Comparison of ENCODE assay signal across 8 cellular contexts in genomic region chr10:88565072-88565471, GRCh38. TPM values are rescaled to one million over a fixed set of nuclear protein-coding genes. Genes with fewer than 3 reads are reported as not detected.
DNase-seq lines count a peak whose midpoint lies in the region; ATAC-seq and TF ChIP-seq lines count a peak whose summit lies in the region.

No MANE protein-coding gene starts in this region.

- no peaks in the 10 kb centered on the region for H3K9me3 Mint-ChIP-seq in activated T-cell treated with anti-CD3 and anti-CD28 coated beads, Interleukin-2, amount 50 U/mL, for 24 hours
- H3K9me3 Mint-ChIP-seq in activated CD4-positive, alpha-beta memory T cell treated with anti-CD3 and anti-CD28 coated beads, Interleukin-2, amount 10 ng/mL, durations not matched to agents 7 days and 5 days: no peaks in the 10 kb centered on the region

- H3K36me3 Mint-ChIP-seq in activated T-cell treated with anti-CD3 and anti-CD28 coated beads, Interleukin-2, amount 50 U/mL, for 24 hours (ENCODE audit: low read depth): no peaks in the 10 kb centered on the region
- H3K36me3 Mint-ChIP-seq in activated CD4-positive, alpha-beta memory T cell treated with anti-CD3 and anti-CD28 coated beads, Interleukin-2, amount 10 ng/mL, durations not matched to agents 7 days and 5 days (ENCODE audit: low read depth): no peaks in the 10 kb centered on the region

- H3K4me1 Mint-ChIP-seq in activated T-cell treated with anti-CD3 and anti-CD28 coated beads, Interleukin-2, amount 50 U/mL, for 24 hours (ENCODE audit: low read depth): peaks cover 2% of the 10 kb centered on the region
- H3K4me1 Mint-ChIP-seq in activated CD4-positive, alpha-beta memory T cell treated with anti-CD3 and anti-CD28 coated beads, Interleukin-2, amount 10 ng/mL, durations not matched to agents 7 days and 5 days: no peaks in the 10 kb centered on the region

- H3K27me3 ChIP-seq in Karpas-422 (ENCODE audit: low read length) (no peaks in the 10 kb centered on the region), adipocyte (replicated peaks; ENCODE audit: control insufficient read depth, insufficient read depth, low read length) (no peaks in the 10 kb centered on the region), right lobe of liver (no peaks in the 10 kb centered on the region)

- DNase-seq in G401 (ENCODE audit: low spot score) (peak; percentile 47), Karpas-422 (peak; percentile 51), adipocyte (ENCODE audit: low read depth) (peak; percentile 79), right lobe of liver (no peak)
- no peak for DNase-seq in activated T-cell treated with anti-CD3 and anti-CD28 coated beads, Interleukin-2, amount 50 U/mL, for 24 hours
- no peak for DNase-seq in activated CD4-positive, alpha-beta memory T cell treated with anti-CD3 and anti-CD28 coated beads, Interleukin-2, amount 10 ng/mL, durations not matched to agents 7 days and 5 days

- intact Hi-C loops in right lobe of liver (cut with DNase I): no loop called here

- no peaks in the 10 kb centered on the region for H3K79me2 ChIP-seq in Karpas-422 (ENCODE audit: low read length)

- H3K4me3 ChIP-seq in Karpas-422 (ENCODE audit: low read length): no peak overlapping the region
- H3K4me3 ChIP-seq in adipocyte (ENCODE audit: low read length): no peak overlapping the region
- no peak overlapping the region for H3K4me3 ChIP-seq in right lobe of liver

- peak; percentile 37 to 53 (median 47) for TF ChIP-seq CTCF in right lobe of liver (IDR thresholded peaks at IDR 0.05)

- H3K27me3 Mint-ChIP-seq in activated T-cell treated with anti-CD3 and anti-CD28 coated beads, Interleukin-2, amount 50 U/mL, for 24 hours: peaks cover 2% of the 10 kb centered on the region
- H3K27me3 Mint-ChIP-seq in activated CD4-positive, alpha-beta memory T cell treated with anti-CD3 and anti-CD28 coated beads, Interleukin-2, amount 10 ng/mL, durations not matched to agents 7 days and 5 days: peaks cover 7% of the 10 kb centered on the region

- no peak overlapping the region for H3K27ac ChIP-seq in Karpas-422 (ENCODE audit: low read length)
- H3K27ac ChIP-seq in right lobe of liver: no peak overlapping the region

- H3K36me3 ChIP-seq in Karpas-422 (ENCODE audit: insufficient read depth, low read length) (no peaks in the 10 kb centered on the region), adipocyte (ENCODE audit: control insufficient read depth, insufficient read depth, low read length, severe bottlenecking) (no peaks in the 10 kb centered on the region), right lobe of liver (no peaks in the 10 kb centered on the region)

- no peak overlapping the region for H3K27ac Mint-ChIP-seq in activated T-cell treated with anti-CD3 and anti-CD28 coated beads, Interleukin-2, amount 50 U/mL, for 24 hours
- no peak overlapping the region for H3K27ac Mint-ChIP-seq in activated CD4-positive, alpha-beta memory T cell treated with anti-CD3 and anti-CD28 coated beads, Interleukin-2, amount 10 ng/mL, durations not matched to agents 7 days and 5 days

- no peak for TF ChIP-seq POLR2A in right lobe of liver (IDR thresholded peaks at IDR 0.05)

- no peak overlapping the region for H2AFZ ChIP-seq in Karpas-422 (ENCODE audit: low read length)

- CTCF ChIA-PET in activated CD4-positive, alpha-beta memory T cell treated with anti-CD3 and anti-CD28 coated beads, Interleukin-2, amount 10 ng/mL, durations not matched to agents 7 days and 5 days (lab: Charles Lee): interaction anchor here (0.6 to 6.4 kb wide), 8 partner anchors 11 to 702 kb away, joined by 3 to 41 read pairs (median 3); partner anchors contain the start of genes KLLN, PTEN and RNLS

- H3K9ac ChIP-seq in Karpas-422 (ENCODE audit: low read length): no peak overlapping the region
- peak overlapping the region; percentile 41 for H3K9ac ChIP-seq in adipocyte (ENCODE audit: low read length)

- ATAC-seq in right lobe of liver (peak; percentile 61 to 72 (median 72)), GM21717 (IDR thresholded peaks at IDR 0.05; ENCODE audit: unreplicated experiment) (no peak), GM18519 (IDR thresholded peaks at IDR 0.05; ENCODE audit: low FRiP score, unreplicated experiment) (no peak)

- H4K20me1 ChIP-seq in Karpas-422 (ENCODE audit: insufficient read depth, low read depth, low read length): no peaks in the 10 kb centered on the region

- H3K9me3 ChIP-seq in Karpas-422 (ENCODE audit: low read length): no peaks in the 10 kb centered on the region
- no peaks in the 10 kb centered on the region for H3K9me3 ChIP-seq in adipocyte (ENCODE audit: control insufficient read depth, low read length)
- H3K9me3 ChIP-seq in right lobe of liver: no peaks in the 10 kb centered on the region

- no peak overlapping the region for H3K4me3 Mint-ChIP-seq in activated T-cell treated with anti-CD3 and anti-CD28 coated beads, Interleukin-2, amount 50 U/mL, for 24 hours
- no peak overlapping the region for H3K4me3 Mint-ChIP-seq in activated CD4-positive, alpha-beta memory T cell treated with anti-CD3 and anti-CD28 coated beads, Interleukin-2, amount 10 ng/mL, durations not matched to agents 7 days and 5 days

- H3K4me2 ChIP-seq in Karpas-422 (ENCODE audit: low read depth, low read length, poor library complexity, severe bottlenecking): no peak overlapping the region

- POLR2A ChIA-PET in activated CD4-positive, alpha-beta memory T cell treated with anti-CD3 and anti-CD28 coated beads, Interleukin-2, amount 10 ng/mL, durations not matched to agents 7 days and 5 days (lab: Charles Lee): no interaction called here

- WGBS in right lobe of liver (ENCODE audit: insufficient coverage, low coverage, low lambda C conversion rate, missing lambda C conversion rate): 0% methylated on average over 1 of the region's 1 CpG

- H3K4me1 ChIP-seq in Karpas-422 (ENCODE audit: low read length): no peaks in the 10 kb centered on the region
- H3K4me1 ChIP-seq in adipocyte (ENCODE audit: control insufficient read depth, insufficient read depth, low read length): no peaks in the 10 kb centered on the region
- H3K4me1 ChIP-seq in right lobe of liver: no peaks in the 10 kb centered on the region

- no peaks in the 10 kb centered on the region for H3K9me2 ChIP-seq in Karpas-422 (replicated peaks; ENCODE audit: insufficient read depth, low read length)

- in situ Hi-C loops in G401 (cut with HindIII; ENCODE audit: low sequenced_read_pairs): no loop called here

RNA-seq across cellular contexts. Expression of gene RNLS, which starts 18.0 kb away (rescaled TPM):
- 1.8 and 2.0 TPM in 2 replicates for total RNA-seq in G401 (2014; rRNA removed; shearing (Covaris generic))
- total RNA-seq in Karpas-422 (2014; rRNA removed; shearing (Covaris generic); ENCODE audit: low replicate concordance): not detected in 2 replicates
- 10 to 100 TPM in 1 of 6 experiments, 1 to 10 TPM in 5; 5.9 to 10.5 (median 7.3) TPM for total RNA-seq in right lobe of liver
- total RNA-seq in activated CD4-positive, alpha-beta memory T cell treated with anti-CD3 and anti-CD28 coated beads, Interleukin-2, amount 10 ng/mL, durations not matched to agents 7 days and 5 days: 1 to 10 TPM; 1.3 to 2.2 TPM

RNA-seq across cellular contexts. Expression of gene LIPJ, which starts 21.5 kb away (rescaled TPM):
- total RNA-seq in G401 (2014; rRNA removed; shearing (Covaris generic)): not detected in 2 replicates
- not detected in 2 replicates for total RNA-seq in Karpas-422 (2014; rRNA removed; shearing (Covaris generic); ENCODE audit: low replicate concordance)
- under 1 TPM; 0.06 to 0.42 (median 0.21) TPM for total RNA-seq in right lobe of liver
- not detected for total RNA-seq in activated CD4-positive, alpha-beta memory T cell treated with anti-CD3 and anti-CD28 coated beads, Interleukin-2, amount 10 ng/mL, durations not matched to agents 7 days and 5 days

Comparison
In these comparisons a context has a peak if more than half of its experiments do, and no peak if none do; other contexts are left out.
1. DNase-seq: peak in G401 (single experiment), Karpas-422 (single experiment) and adipocyte (single experiment); none in right lobe of liver (0 of 3), activated T-cell treated with anti-CD3 and anti-CD28 coated beads, Interleukin-2, amount 50 U/mL, for 24 hours (single experiment) and activated CD4-positive, alpha-beta memory T cell treated with anti-CD3 and anti-CD28 coated beads, Interleukin-2, amount 10 ng/mL, durations not matched to agents 7 days and 5 days (single experiment).
2. ATAC-seq: peak in right lobe of liver (4 of 4); none in GM21717 (single experiment) and GM18519 (single experiment).